ENCODE assay signal across 9 cellular contexts in genomic region chr15:39427705-39428104, GRCh38.
DNase-seq lines count a peak whose midpoint lies in the region; ATAC-seq lines count a peak whose summit lies in the region.
"Had no signal": no experiment of that assay in that cellular context is flagged by ENCODE, and none has a peak within 500 bp of the region (broad histone marks: within the 10 kb centered on the region; RNA-seq: fewer than 3 reads in every experiment).

No MANE protein-coding gene starts in this region.

- peak overlapping the region; percentile 62 to 81 for H3K27ac Mint-ChIP-seq in natural killer cell treated with Interleukin-12 subunit alpha and Interleukin-12 subunit beta and Interleukin-15 and Interleukin-18, amount 100 ng/mL, for 72 hours

- H3K36me3 Mint-ChIP-seq in natural killer cell treated with Interleukin-12 subunit alpha and Interleukin-12 subunit beta and Interleukin-15 and Interleukin-18, amount 100 ng/mL, for 72 hours: peaks cover 4% of the 10 kb centered on the region
- H3K36me3 Mint-ChIP-seq: brain had no signal

- peak; percentile 5 for ATAC-seq in GM19035 (IDR thresholded peaks at IDR 0.05; ENCODE audit: unreplicated experiment)
- ATAC-seq in natural killer cell treated with Interleukin-12 subunit alpha and Interleukin-12 subunit beta and Interleukin-15 and Interleukin-18, amount 100 ng/mL, for 72 hours: peak; percentile 83
- ATAC-seq in GM21447 (IDR thresholded peaks at IDR 0.05; ENCODE audit: unreplicated experiment): no peak
- no peak for ATAC-seq in HG03460 (IDR thresholded peaks at IDR 0.05; ENCODE audit: unreplicated experiment)

- H3K4me3 Mint-ChIP-seq in natural killer cell treated with Interleukin-12 subunit alpha and Interleukin-12 subunit beta and Interleukin-15 and Interleukin-18, amount 100 ng/mL, for 72 hours: peak overlapping the region; percentile 66

- peaks cover 19 to 36% of the 10 kb centered on the region in 2 donors for H3K4me1 Mint-ChIP-seq in natural killer cell treated with Interleukin-12 subunit alpha and Interleukin-12 subunit beta and Interleukin-15 and Interleukin-18, amount 100 ng/mL, for 72 hours (ENCODE audit: low read depth in 2 of 2)

- DNase-seq in Kasumi-1 (lab: John Stamatoyannopoulos, UW): peak; percentile 6 to 22
- DNase-seq in cerebellar cortex (ENCODE audit: low spot score): peak; percentile 7
- DNase-seq in natural killer cell treated with Interleukin-12 subunit alpha and Interleukin-12 subunit beta and Interleukin-15 and Interleukin-18, amount 100 ng/mL, for 72 hours (ENCODE audit: low spot score): no peak
- no peak for DNase-seq in dedifferentiated amniotic fluid mesenchymal stem cell (ENCODE audit: extremely low spot score)
- no peak for DNase-seq in NCI-H345 treated with DMSO at 0.1 percent for 48 hours (lab: John Stamatoyannopoulos, UW; ENCODE audit: unreplicated experiment)

- no peaks in the 10 kb centered on the region for H3K9me3 Mint-ChIP-seq in natural killer cell treated with Interleukin-12 subunit alpha and Interleukin-12 subunit beta and Interleukin-15 and Interleukin-18, amount 100 ng/mL, for 72 hours

- H3K27me3 Mint-ChIP-seq in natural killer cell treated with Interleukin-12 subunit alpha and Interleukin-12 subunit beta and Interleukin-15 and Interleukin-18, amount 100 ng/mL, for 72 hours: peaks cover 31 to 44% of the 10 kb centered on the region in 2 donors
- H3K27me3 Mint-ChIP-seq: brain had no signal

Comparison
In these comparisons a context has a peak if more than half of its experiments do, and no peak if none do; other contexts are left out.
1. ATAC-seq: peak in GM19035 (single experiment) and natural killer cell treated with Interleukin-12 subunit alpha and Interleukin-12 subunit beta and Interleukin-15 and Interleukin-18, amount 100 ng/mL, for 72 hours (2 of 2); none in GM21447 (single experiment) and HG03460 (single experiment).
2. DNase-seq: peak in Kasumi-1 (2 of 2) and cerebellar cortex (single experiment); none in natural killer cell treated with Interleukin-12 subunit alpha and Interleukin-12 subunit beta and Interleukin-15 and Interleukin-18, amount 100 ng/mL, for 72 hours (single experiment), dedifferentiated amniotic fluid mesenchymal stem cell (single experiment) and NCI-H345 treated with DMSO at 0.1 percent for 48 hours (single experiment).